8 cellular contexts compared by ENCODE assay signal in the genomic region with DNA sequence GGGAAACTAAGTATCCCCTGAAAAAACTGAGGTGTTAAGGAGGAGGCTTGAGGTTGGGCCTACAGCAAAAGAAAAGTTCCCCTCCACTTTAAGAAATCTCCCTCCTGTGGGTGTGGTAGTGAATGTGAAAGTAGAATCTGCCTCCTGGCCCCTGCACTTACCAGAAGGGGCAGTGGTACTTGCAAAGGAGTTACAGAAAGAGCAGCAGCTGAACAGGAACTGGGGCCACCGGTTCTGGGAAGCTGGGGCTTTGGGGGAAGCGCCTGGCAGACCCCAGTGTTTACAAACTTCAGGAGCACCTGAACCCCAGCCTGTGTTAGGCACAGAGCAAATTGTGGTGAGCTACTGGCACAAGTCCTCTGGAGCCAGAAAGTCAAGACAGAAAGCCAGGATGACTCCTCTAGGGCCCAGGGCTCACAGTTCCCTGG.
DNase-seq lines count a peak whose midpoint lies in the region; ATAC-seq and TF ChIP-seq lines count a peak whose summit lies in the region.

No MANE protein-coding gene starts in this region.

- in situ Hi-C loops in astrocyte of the cerebellum (cut with HindIII; ENCODE audit: low sequenced_read_pairs): no loop called here
- in situ Hi-C loops in G401 (cut with HindIII; ENCODE audit: low sequenced_read_pairs): no loop called here

- H3K4me1 Mint-ChIP-seq in mesothelial cell of epicardium: peaks cover 37% of the 10 kb centered on the region

- H3K9me3 Mint-ChIP-seq in mesothelial cell of epicardium: peaks cover 15% of the 10 kb centered on the region

- H3K27ac Mint-ChIP-seq in mesothelial cell of epicardium: no peak overlapping the region

- ATAC-seq in GM21529 (IDR thresholded peaks at IDR 0.05; ENCODE audit: unreplicated experiment): peak; percentile 95

- no peak overlapping the region for H3K4me3 ChIP-seq in astrocyte of the cerebellum (ENCODE audit: low read depth, low read length)

- DNase-seq in M059J (ENCODE audit: low read depth) (peak; percentile 30), astrocyte of the cerebellum (ENCODE audit: low read depth) (no peak), G401 (ENCODE audit: low spot score) (no peak), HK-2 (ENCODE audit: unreplicated experiment) (no peak), mesothelial cell of epicardium (ENCODE audit: low spot score in 2 of 2, unreplicated experiment in 2 of 2) (no peak)
- peak; percentile 56 for DNase-seq in stimulated activated CD8-positive, alpha-beta memory T cell treated with anti-CD3 and anti-CD28 coated beads, Interleukin-4, amount 100 ng/mL, for 48 hours

- peak; percentile 45; the same call in 2 of the 3 replicates for TF ChIP-seq CTCF in GM12872 (IDR thresholded peaks at IDR 0.05; ENCODE audit: insufficient read depth, low read depth, low read length)
- peak; percentile 23 for TF ChIP-seq CTCF in astrocyte of the cerebellum (IDR thresholded peaks at IDR 0.05; ENCODE audit: low read depth, low read length, missing control alignments)
- no peak for TF ChIP-seq CTCF in mesothelial cell of epicardium (IDR thresholded peaks at IDR 0.05; ENCODE audit: unreplicated experiment)

- H3K27me3 Mint-ChIP-seq in mesothelial cell of epicardium (ENCODE audit: low read depth): no peaks in the 10 kb centered on the region

- H3K36me3 Mint-ChIP-seq in mesothelial cell of epicardium: peaks cover 5% of the 10 kb centered on the region

- no peak overlapping the region for H3K4me3 Mint-ChIP-seq in mesothelial cell of epicardium

Comparison
In these comparisons a context has a peak if more than half of its experiments do, and no peak if none do; other contexts are left out.
1. DNase-seq: peak in M059J (single experiment) and stimulated activated CD8-positive, alpha-beta memory T cell treated with anti-CD3 and anti-CD28 coated beads, Interleukin-4, amount 100 ng/mL, for 48 hours (single experiment); none in astrocyte of the cerebellum (single experiment), G401 (single experiment), HK-2 (single experiment) and mesothelial cell of epicardium (0 of 2).